ENCODE assay signal across 8 cellular contexts in genomic region chr11:110463153-110463552, GRCh38. TPM values are rescaled to one million over a fixed set of nuclear protein-coding genes. Genes with fewer than 3 reads are reported as not detected.
A peak's percentile ranks its signal among the peaks of the same experiment; 100 is the strongest.
DNase-seq lines count a peak whose midpoint lies in the region; ATAC-seq and TF ChIP-seq lines count a peak whose summit lies in the region.

No MANE protein-coding gene starts in this region.

- TF ChIP-seq CTCF in C4-2B (conservative IDR thresholded peaks at IDR 0.05): peak; percentile 74
- peak; percentile 74 for TF ChIP-seq CTCF in brain microvascular endothelial cell (IDR thresholded peaks at IDR 0.05; ENCODE audit: low read depth, low read length, missing control alignments)

- no peaks in the 10 kb centered on the region for H3K27me3 ChIP-seq in brain microvascular endothelial cell (replicated peaks)

- ATAC-seq in GM19463 (IDR thresholded peaks at IDR 0.05; ENCODE audit: unreplicated experiment) (peak; percentile 51), left lobe of liver (peak; percentile 72)

- in situ Hi-C loops in brain microvascular endothelial cell (cut with HindIII; ENCODE audit: low pct_ligation_motif_present, low sequenced_read_pairs): no loop called here

- H3K4me3 ChIP-seq in brain microvascular endothelial cell (ENCODE audit: low read depth, low read length): no peak overlapping the region

- no peak overlapping the region for H3K27ac ChIP-seq in C4-2B
- no peak overlapping the region for H3K27ac ChIP-seq in brain microvascular endothelial cell
- H3K27ac ChIP-seq in substantia nigra (ENCODE audit: low read depth, low read length, poor library complexity, severe bottlenecking): no peak overlapping the region

- DNase-seq in NCI-H460 (ENCODE audit: extremely low read depth, low read depth) (peak; percentile 16), brain microvascular endothelial cell (peak; percentile 53), left lobe of liver (ENCODE audit: low spot score) (no peak), substantia nigra (lab: John Stamatoyannopoulos, UW) (peak in 31 of 49 donors; percentile 11 to 68 (median 33)), activated T-cell treated with anti-CD3 and anti-CD28 coated beads for 4 hours (no peak), inferior parietal cortex (ENCODE audit: extremely low spot score) (no peak)

- H3K36me3 ChIP-seq in brain microvascular endothelial cell (replicated peaks): peaks cover 4% of the 10 kb centered on the region

RNA-seq across cellular contexts. Expression of gene FDX1, which starts 33.4 kb away (rescaled TPM):
- 9.0 and 9.7 TPM in 2 replicates for total RNA-seq in NCI-H460 (2014; rRNA removed; shearing (Covaris generic))
- polyA plus RNA-seq in NCI-H460 (2014; cell fraction: nucleus; rRNA removed): 19.3 and 19.8 TPM in 2 replicates
- 23.6 TPM for total RNA-seq in left lobe of liver

Comparison
In these comparisons a context has a peak if more than half of its experiments do, and no peak if none do; other contexts are left out.
1. DNase-seq: peak in NCI-H460 (single experiment), brain microvascular endothelial cell (single experiment) and substantia nigra (31 of 49); none in left lobe of liver (single experiment), activated T-cell treated with anti-CD3 and anti-CD28 coated beads for 4 hours (single experiment) and inferior parietal cortex (single experiment).